In genomic region chr4:1488831-1489638, GRCh38 we compare ENCODE assay signal across 19 cellular contexts.
DNase-seq lines count a peak whose midpoint lies in the region; ATAC-seq and TF ChIP-seq lines count a peak whose summit lies in the region.
"Had no signal": no experiment of that assay in that cellular context is flagged by ENCODE, and none has a peak within 500 bp of the region (broad histone marks: within the 10 kb centered on the region; RNA-seq: fewer than 3 reads in every experiment).

No MANE protein-coding gene starts in this region.

- H3K4me1 ChIP-seq in heart right ventricle (no peaks in the 10 kb centered on the region), osteoblast (ENCODE audit: insufficient read depth, low read length) (no peaks in the 10 kb centered on the region)
- H3K4me1 ChIP-seq: A549 had no signal

- TF ChIP-seq CTCF in heart right ventricle (IDR thresholded peaks at IDR 0.05) (no peak), osteoblast (IDR thresholded peaks at IDR 0.05; ENCODE audit: extremely low read depth, low read depth, low read length) (no peak)

- no peak overlapping the region for H3K4me3 Mint-ChIP-seq in stimulated activated effector memory CD8-positive, alpha-beta T cell treated with anti-CD3 and anti-CD28 coated beads, Interleukin-12 subunit alpha, Interleukin-12 subunit beta, amount 100 ng/mL, for 72 hours

- no peaks in the 10 kb centered on the region for H3K4me1 Mint-ChIP-seq in stimulated activated effector memory CD8-positive, alpha-beta T cell treated with anti-CD3 and anti-CD28 coated beads, Interleukin-12 subunit alpha, Interleukin-12 subunit beta, amount 100 ng/mL, for 72 hours

- no peaks in the 10 kb centered on the region for H4K20me1 ChIP-seq in osteoblast (ENCODE audit: insufficient read depth, low read length)

- no peaks in the 10 kb centered on the region for H3K79me2 ChIP-seq in osteoblast (ENCODE audit: insufficient read depth, low read length)

- peaks cover 21% of the 10 kb centered on the region for H3K9me3 Mint-ChIP-seq in stimulated activated effector memory CD8-positive, alpha-beta T cell treated with anti-CD3 and anti-CD28 coated beads, Interleukin-12 subunit alpha, Interleukin-12 subunit beta, amount 100 ng/mL, for 72 hours

- H3K27ac Mint-ChIP-seq in stimulated activated effector memory CD8-positive, alpha-beta T cell treated with anti-CD3 and anti-CD28 coated beads, Interleukin-12 subunit alpha, Interleukin-12 subunit beta, amount 100 ng/mL, for 72 hours: no peak overlapping the region

- DNase-seq in Right ventricle myocardium inferior (ENCODE audit: missing footprints): peak; percentile 43
- DNase-seq in heart right ventricle: no peak
- peak; percentile 46 for DNase-seq in H7
- DNase-seq in left ventricle myocardium superior: peak; percentile 9
- peak; percentile 76 for DNase-seq in osteoblast (ENCODE audit: insufficient read length, low spot score, missing footprints)
- no peak for DNase-seq in hypothalamus (lab: John Stamatoyannopoulos, UW)
- no peak for DNase-seq in stimulated activated effector memory CD8-positive, alpha-beta T cell treated with anti-CD3 and anti-CD28 coated beads, Interleukin-12 subunit alpha, Interleukin-12 subunit beta, amount 100 ng/mL, for 72 hours (ENCODE audit: low spot score in 2 of 2)
- DNase-seq: COR-L47, GF-D8, GOT3, NCI-H1048, NCI-H2107, NCI-H2227 treated with DMSO at 0.1 percent for 48 hours, NCI-H524 treated with DMSO at 0.1 percent for 48 hours, SHP77 had no signal

- intact Hi-C loops in Right ventricle myocardium inferior (cut with DNase I) (no loop called here), heart right ventricle (cut with DNase I) (no loop called here), left ventricle myocardium superior (cut with micrococcal nuclease) (no loop called here)

- peaks cover 0 to 27% (median 13%) of the 10 kb centered on the region in 11 donors for H3K9me3 ChIP-seq in heart right ventricle
- peaks cover 3% of the 10 kb centered on the region for H3K9me3 ChIP-seq in osteoblast (ENCODE audit: low read depth, low read length)

- WGBS in heart right ventricle, 2 donors: 61 to 65% methylated on average over 28 of the region's 28 CpGs

- H3K4me3 ChIP-seq in heart right ventricle (no peak overlapping the region), H7 (ENCODE audit: insufficient read depth, low read depth, low read length) (no peak overlapping the region), osteoblast (ENCODE audit: insufficient read depth, low read length) (no peak overlapping the region)
- H3K4me3 ChIP-seq: A549 had no signal

- H3K4me2 ChIP-seq in osteoblast (ENCODE audit: insufficient read depth, low read length): no peak overlapping the region
- H3K4me2 ChIP-seq: A549 had no signal

- no peak overlapping the region for H2AFZ ChIP-seq in osteoblast (ENCODE audit: low read length)

- H3K36me3 Mint-ChIP-seq in stimulated activated effector memory CD8-positive, alpha-beta T cell treated with anti-CD3 and anti-CD28 coated beads, Interleukin-12 subunit alpha, Interleukin-12 subunit beta, amount 100 ng/mL, for 72 hours: no peaks in the 10 kb centered on the region

- H3K27me3 ChIP-seq in heart right ventricle: peaks cover 6 to 64% (median 54%) of the 10 kb centered on the region in 7 donors
- H3K27me3 ChIP-seq in H7 (ENCODE audit: control insufficient read depth, insufficient read depth, low read length): no peaks in the 10 kb centered on the region
- peaks cover 8% of the 10 kb centered on the region for H3K27me3 ChIP-seq in osteoblast (ENCODE audit: insufficient read depth, low read length)

- no peaks in the 10 kb centered on the region for H3K36me3 ChIP-seq in heart right ventricle
- no peaks in the 10 kb centered on the region for H3K36me3 ChIP-seq in H7 (replicated peaks; ENCODE audit: control insufficient read depth, insufficient read depth, low read length)
- H3K36me3 ChIP-seq in osteoblast (ENCODE audit: insufficient read depth, low read length): no peaks in the 10 kb centered on the region

- no peak overlapping the region for H3K27ac ChIP-seq in heart right ventricle
- H3K27ac ChIP-seq in osteoblast (ENCODE audit: low read depth, low read length): no peak overlapping the region
- H3K27ac ChIP-seq: A549, C4-2B had no signal

- ATAC-seq in Right ventricle myocardium inferior (no peak), heart right ventricle (no peak), left ventricle myocardium superior (no peak), GM21423 (IDR thresholded peaks at IDR 0.05; ENCODE audit: unreplicated experiment) (no peak)
- ATAC-seq in stimulated activated effector memory CD8-positive, alpha-beta T cell treated with anti-CD3 and anti-CD28 coated beads, Interleukin-12 subunit alpha, Interleukin-12 subunit beta, amount 100 ng/mL, for 72 hours: no peak
- ATAC-seq: A549, Panc1 had no signal

Comparison
In these comparisons a context has a peak if more than half of its experiments do, and no peak if none do; other contexts are left out.
1. DNase-seq: peak in Right ventricle myocardium inferior (single experiment), H7 (single experiment), left ventricle myocardium superior (single experiment) and osteoblast (single experiment); none in heart right ventricle (0 of 2), hypothalamus (0 of 51) and stimulated activated effector memory CD8-positive, alpha-beta T cell treated with anti-CD3 and anti-CD28 coated beads, Interleukin-12 subunit alpha, Interleukin-12 subunit beta, amount 100 ng/mL, for 72 hours (0 of 2).